19 cellular contexts compared by ENCODE assay signal in genomic region chr1:202289009-202289408, GRCh38. TPM values are rescaled to one million over a fixed set of nuclear protein-coding genes. Genes with fewer than 3 reads are reported as not detected.
A peak's percentile ranks its signal among the peaks of the same experiment; 100 is the strongest.
DNase-seq lines count a peak whose midpoint lies in the region; ATAC-seq and FAIRE-seq lines count a peak whose summit lies in the region.
"Had no signal": no experiment of that assay in that cellular context is flagged by ENCODE, and none has a peak within 500 bp of the region (broad histone marks: within the 10 kb centered on the region; RNA-seq: fewer than 3 reads in every experiment).

No MANE protein-coding gene starts in this region.

- H3K36me3 Mint-ChIP-seq in natural killer cell treated with Interleukin-12 subunit alpha and Interleukin-12 subunit beta and Interleukin-15 and Interleukin-18, amount 100 ng/mL, for 72 hours = no peaks in the 10 kb centered on the region
- H3K36me3 Mint-ChIP-seq in activated CD4-positive, alpha-beta T cell treated with anti-CD3 and anti-CD28 coated beads for 36 hours (ENCODE audit: low read depth) = no peaks in the 10 kb centered on the region
- no peaks in the 10 kb centered on the region for H3K36me3 Mint-ChIP-seq in activated T-helper 2 cell treated with anti-CD3 and anti-CD28 coated beads, Interferon-gamma antibody, Interleukin-2, Interleukin-4, amounts not matched to agents 10 μg/mL and 5 μg/mL and 100 μg/mL, durations not matched to agents 14 hours and 24 hours and 36 hours (ENCODE audit: low read depth)
- H3K36me3 Mint-ChIP-seq: CD4-positive, alpha-beta memory T cell had no signal

- no peak overlapping the region for H3K4me3 Mint-ChIP-seq in natural killer cell treated with Interleukin-12 subunit alpha and Interleukin-12 subunit beta and Interleukin-15 and Interleukin-18, amount 100 ng/mL, for 72 hours
- no peak overlapping the region for H3K4me3 Mint-ChIP-seq in activated CD4-positive, alpha-beta T cell treated with anti-CD3 and anti-CD28 coated beads for 36 hours
- no peak overlapping the region for H3K4me3 Mint-ChIP-seq in activated T-helper 2 cell treated with anti-CD3 and anti-CD28 coated beads, Interferon-gamma antibody, Interleukin-2, Interleukin-4, amounts not matched to agents 10 μg/mL and 5 μg/mL and 100 μg/mL, durations not matched to agents 14 hours and 24 hours and 36 hours (ENCODE audit: low read depth)
- H3K4me3 Mint-ChIP-seq: CD4-positive, alpha-beta memory T cell had no signal

- no peak for ATAC-seq in natural killer cell treated with Interleukin-12 subunit alpha and Interleukin-12 subunit beta and Interleukin-15 and Interleukin-18, amount 100 ng/mL, for 72 hours
- ATAC-seq in activated CD4-positive, alpha-beta T cell treated with anti-CD3 and anti-CD28 coated beads for 36 hours = no peak
- ATAC-seq: GM12878 had no signal

- no peak for FAIRE-seq in RCC 7860 (lab: Jason Lieb, UNC)
- FAIRE-seq: GM12878 had no signal

- POLR2A ChIA-PET in activated CD4-positive, alpha-beta T cell treated with anti-CD3 and anti-CD28 coated beads for 36 hours (lab: Charles Lee) = no interaction called here

- H3K27me3 Mint-ChIP-seq in natural killer cell treated with Interleukin-12 subunit alpha and Interleukin-12 subunit beta and Interleukin-15 and Interleukin-18, amount 100 ng/mL, for 72 hours = no peaks in the 10 kb centered on the region
- no peaks in the 10 kb centered on the region for H3K27me3 Mint-ChIP-seq in activated CD4-positive, alpha-beta T cell treated with anti-CD3 and anti-CD28 coated beads for 36 hours
- H3K27me3 Mint-ChIP-seq in activated T-helper 2 cell treated with anti-CD3 and anti-CD28 coated beads, Interferon-gamma antibody, Interleukin-2, Interleukin-4, amounts not matched to agents 10 μg/mL and 5 μg/mL and 100 μg/mL, durations not matched to agents 14 hours and 24 hours and 36 hours (ENCODE audit: low read depth) = peaks cover 41% of the 10 kb centered on the region
- H3K27me3 Mint-ChIP-seq: CD4-positive, alpha-beta memory T cell had no signal

- H3K4me1 Mint-ChIP-seq in natural killer cell treated with Interleukin-12 subunit alpha and Interleukin-12 subunit beta and Interleukin-15 and Interleukin-18, amount 100 ng/mL, for 72 hours (ENCODE audit: low read depth in 2 of 2) = peaks cover 0 to 18% of the 10 kb centered on the region in 2 donors
- H3K4me1 Mint-ChIP-seq in activated CD4-positive, alpha-beta T cell treated with anti-CD3 and anti-CD28 coated beads for 36 hours = no peaks in the 10 kb centered on the region
- peaks cover 3% of the 10 kb centered on the region for H3K4me1 Mint-ChIP-seq in activated T-helper 2 cell treated with anti-CD3 and anti-CD28 coated beads, Interferon-gamma antibody, Interleukin-2, Interleukin-4, amounts not matched to agents 10 μg/mL and 5 μg/mL and 100 μg/mL, durations not matched to agents 14 hours and 24 hours and 36 hours (ENCODE audit: low read depth)

- intact Hi-C loops in activated CD4-positive, alpha-beta T cell treated with anti-CD3 and anti-CD28 coated beads for 36 hours (cut with DNase I, micrococcal nuclease) = no loop called here
- intact Hi-C loops in activated T-helper 2 cell treated with anti-CD3 and anti-CD28 coated beads, Interferon-gamma antibody, Interleukin-2, Interleukin-4, amounts not matched to agents 10 μg/mL and 5 μg/mL and 100 μg/mL, durations not matched to agents 14 hours and 24 hours and 36 hours (cut with micrococcal nuclease) = no loop called here

- no peaks in the 10 kb centered on the region for H3K9me3 Mint-ChIP-seq in natural killer cell treated with Interleukin-12 subunit alpha and Interleukin-12 subunit beta and Interleukin-15 and Interleukin-18, amount 100 ng/mL, for 72 hours
- H3K9me3 Mint-ChIP-seq in activated CD4-positive, alpha-beta T cell treated with anti-CD3 and anti-CD28 coated beads for 36 hours (ENCODE audit: low read depth) = no peaks in the 10 kb centered on the region
- H3K9me3 Mint-ChIP-seq in activated T-helper 2 cell treated with anti-CD3 and anti-CD28 coated beads, Interferon-gamma antibody, Interleukin-2, Interleukin-4, amounts not matched to agents 10 μg/mL and 5 μg/mL and 100 μg/mL, durations not matched to agents 14 hours and 24 hours and 36 hours = no peaks in the 10 kb centered on the region
- H3K9me3 Mint-ChIP-seq: CD4-positive, alpha-beta memory T cell had no signal

- no peak overlapping the region for H3K27ac Mint-ChIP-seq in natural killer cell treated with Interleukin-12 subunit alpha and Interleukin-12 subunit beta and Interleukin-15 and Interleukin-18, amount 100 ng/mL, for 72 hours
- H3K27ac Mint-ChIP-seq in activated CD4-positive, alpha-beta T cell treated with anti-CD3 and anti-CD28 coated beads for 36 hours = no peak overlapping the region
- no peak overlapping the region for H3K27ac Mint-ChIP-seq in activated T-helper 2 cell treated with anti-CD3 and anti-CD28 coated beads, Interferon-gamma antibody, Interleukin-2, Interleukin-4, amounts not matched to agents 10 μg/mL and 5 μg/mL and 100 μg/mL, durations not matched to agents 14 hours and 24 hours and 36 hours

- peak; percentile 35 for DNase-seq in NCI-H510A treated with DMSO at 0.1 percent for 48 hours (lab: John Stamatoyannopoulos, UW)
- no peak for DNase-seq in NCI-H510A (lab: John Stamatoyannopoulos, UW)
- peak; percentile 9 for DNase-seq in OCI-M1 (lab: John Stamatoyannopoulos, UW)
- DNase-seq in natural killer cell treated with Interleukin-12 subunit alpha and Interleukin-12 subunit beta and Interleukin-15 and Interleukin-18, amount 100 ng/mL, for 72 hours (ENCODE audit: low spot score) = peak; percentile 58
- no peak for DNase-seq in activated CD4-positive, alpha-beta T cell treated with anti-CD3 and anti-CD28 coated beads for 36 hours
- no peak for DNase-seq in activated T-helper 2 cell treated with anti-CD3 and anti-CD28 coated beads, Interferon-gamma antibody, Interleukin-2, Interleukin-4, amounts not matched to agents 10 μg/mL and 5 μg/mL and 100 μg/mL, durations not matched to agents 14 hours and 24 hours and 36 hours (ENCODE audit: low spot score)
- DNase-seq in RCC 7860 (ENCODE audit: low spot score) = no peak
- DNase-seq: 8988T; Caco-2; CD4-positive, alpha-beta memory T cell; DMS 273 treated with DMSO at 0.1 percent for 48 hours; DND-41; HCEC 1CT; NCI-H2227 treated with DMSO at 0.1 percent for 48 hours; NCI-H524; NCI-H82; Right ventricle myocardium superior; SW 1271 had no signal

- CTCF ChIA-PET in activated CD4-positive, alpha-beta T cell treated with anti-CD3 and anti-CD28 coated beads for 36 hours (lab: Charles Lee) = interaction anchor here (0.8 to 2.1 kb wide), 2 partner anchors 25 to 241 kb away, joined by 3 to 6 read pairs; no protein-coding TSS in a partner anchor

RNA-seq across cellular contexts. Expression of gene UBE2T, which starts 52.7 kb away (rescaled TPM):
- total RNA-seq in natural killer cell treated with Interleukin-12 subunit alpha and Interleukin-12 subunit beta and Interleukin-15 and Interleukin-18, amount 100 ng/mL, for 72 hours = 10 to 100 TPM; 49.0 to 55.5 TPM
- total RNA-seq in activated CD4-positive, alpha-beta T cell treated with anti-CD3 and anti-CD28 coated beads for 36 hours = 100 to 1,000 TPM; 101 to 116 TPM
- total RNA-seq in activated T-helper 2 cell treated with anti-CD3 and anti-CD28 coated beads, Interferon-gamma antibody, Interleukin-2, Interleukin-4, amounts not matched to agents 10 μg/mL and 5 μg/mL and 100 μg/mL, durations not matched to agents 14 hours and 24 hours and 36 hours = 81.8 and 85.9 TPM in 2 replicates

RNA-seq across cellular contexts. Expression of gene PPP1R12B, which starts 59.5 kb away (rescaled TPM):
- total RNA-seq in natural killer cell treated with Interleukin-12 subunit alpha and Interleukin-12 subunit beta and Interleukin-15 and Interleukin-18, amount 100 ng/mL, for 72 hours = 10 to 100 TPM; 27.1 to 51.8 TPM
- total RNA-seq in activated CD4-positive, alpha-beta T cell treated with anti-CD3 and anti-CD28 coated beads for 36 hours = 10 to 100 TPM; 10.3 to 13.2 TPM
- 13.5 and 15.4 TPM in 2 replicates for total RNA-seq in activated T-helper 2 cell treated with anti-CD3 and anti-CD28 coated beads, Interferon-gamma antibody, Interleukin-2, Interleukin-4, amounts not matched to agents 10 μg/mL and 5 μg/mL and 100 μg/mL, durations not matched to agents 14 hours and 24 hours and 36 hours

Comparison
In these comparisons a context has a peak if more than half of its experiments do, and no peak if none do; other contexts are left out.
1. DNase-seq: peak in NCI-H510A treated with DMSO at 0.1 percent for 48 hours (single experiment), OCI-M1 (single experiment) and natural killer cell treated with Interleukin-12 subunit alpha and Interleukin-12 subunit beta and Interleukin-15 and Interleukin-18, amount 100 ng/mL, for 72 hours (single experiment); none in NCI-H510A (single experiment), activated CD4-positive, alpha-beta T cell treated with anti-CD3 and anti-CD28 coated beads for 36 hours (single experiment), activated T-helper 2 cell treated with anti-CD3 and anti-CD28 coated beads, Interferon-gamma antibody, Interleukin-2, Interleukin-4, amounts not matched to agents 10 μg/mL and 5 μg/mL and 100 μg/mL, durations not matched to agents 14 hours and 24 hours and 36 hours (single experiment) and RCC 7860 (single experiment).